8 cellular contexts compared by ENCODE assay signal in the genomic region with DNA sequence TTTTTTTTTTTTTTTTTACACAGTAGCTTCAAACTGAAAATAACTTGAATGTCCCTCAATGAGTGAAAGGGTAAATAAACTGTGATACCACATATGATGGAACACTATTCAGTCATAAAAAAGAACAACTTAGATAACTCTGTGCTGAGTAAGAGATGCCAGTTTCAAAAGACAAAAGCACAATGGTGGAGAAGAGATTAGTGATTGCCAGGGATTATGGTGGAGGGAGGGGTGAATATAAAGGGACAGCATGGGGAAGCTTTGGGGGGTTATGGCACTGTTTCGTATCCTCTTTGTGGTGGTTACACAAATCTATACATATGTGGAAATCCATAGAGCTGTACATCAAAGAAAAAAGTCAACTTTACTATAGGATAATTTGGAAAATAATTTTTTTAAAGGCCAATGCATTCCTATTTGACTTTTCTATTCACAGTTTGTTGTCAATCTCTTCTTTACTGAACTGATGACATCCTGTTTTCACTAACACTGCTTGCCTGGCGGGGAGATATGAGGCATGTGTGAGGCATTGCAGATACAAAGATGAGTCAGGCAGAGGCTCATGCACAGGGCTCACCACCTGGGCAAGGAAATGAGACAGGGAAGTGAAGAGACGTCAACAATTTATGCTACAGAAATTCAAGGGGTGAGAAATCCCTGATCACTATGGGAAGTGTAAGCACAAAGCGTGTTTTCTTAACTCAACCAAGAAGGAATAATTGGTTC.
DNase-seq lines count a peak whose midpoint lies in the region; ATAC-seq, FAIRE-seq and TF ChIP-seq lines count a peak whose summit lies in the region.

No MANE protein-coding gene starts in this region.

- no peaks in the 10 kb centered on the region for H3K9me3 Mint-ChIP-seq in activated naive CD4-positive, alpha-beta T cell treated with anti-CD3 and anti-CD28 coated beads, Interleukin-2, amount 10 ng/mL, durations not matched to agents 7 days and 5 days

- FAIRE-seq in GM18507 (lab: Jason Lieb, UNC) = no peak

- CTCF ChIA-PET in PC-9 (lab: Charles Lee) = interaction anchor here (0.6 to 1.5 kb wide), 3 partner anchors 175 to 1016 kb away, joined by 3 to 10 read pairs (median 5); no protein-coding TSS in a partner anchor
- CTCF ChIA-PET in activated naive CD4-positive, alpha-beta T cell treated with anti-CD3 and anti-CD28 coated beads, Interleukin-2, amount 10 ng/mL, durations not matched to agents 7 days and 5 days (lab: Charles Lee) = interaction anchor here (1.4 kb wide), 1 partner anchor 175 kb away, joined by 9 read pairs; no protein-coding TSS in a partner anchor
- CTCF ChIA-PET in OCI-LY7 (lab: Charles Lee; ENCODE audit: unreplicated experiment) = no interaction called here

- peak overlapping the region; percentile 19 for H3K27ac Mint-ChIP-seq in activated naive CD4-positive, alpha-beta T cell treated with anti-CD3 and anti-CD28 coated beads, Interleukin-2, amount 10 ng/mL, durations not matched to agents 7 days and 5 days

- H3K4me3 Mint-ChIP-seq in activated naive CD4-positive, alpha-beta T cell treated with anti-CD3 and anti-CD28 coated beads, Interleukin-2, amount 10 ng/mL, durations not matched to agents 7 days and 5 days = no peak overlapping the region

- H3K4me1 ChIP-seq in PC-9 (replicated peaks; ENCODE audit: insufficient read depth) (peaks cover 31% of the 10 kb centered on the region), mesodermal cell (ENCODE audit: control insufficient read depth, insufficient read depth, low read length, poor library complexity, severe bottlenecking) (peaks cover 40% of the 10 kb centered on the region), OCI-LY7 (ENCODE audit: insufficient read depth, low read length, poor library complexity, severe bottlenecking) (no peaks in the 10 kb centered on the region)

- BruUV-seq in PC-9 (replicated peaks; lab: Mats Ljungman, UMichigan) (no TSS peak), OCI-LY7 (replicated peaks; lab: Mats Ljungman, UMichigan) (no TSS peak)

- H3K4me2 ChIP-seq in PC-9 (peak overlapping the region; percentile 64), OCI-LY7 (ENCODE audit: low read length) (no peak overlapping the region)

- H3K79me2 ChIP-seq in PC-9 (ENCODE audit: low read depth) (no peaks in the 10 kb centered on the region), OCI-LY7 (ENCODE audit: insufficient read depth, low read depth, low read length) (no peaks in the 10 kb centered on the region)

- peak; percentile 3 for DNase-seq in GM18507 (ENCODE audit: extremely low spot score, insufficient read length, low read depth)
- peak; percentile 75 to 92 for DNase-seq in PC-9
- peak; percentile 48 for DNase-seq in activated naive CD4-positive, alpha-beta T cell treated with anti-CD3 and anti-CD28 coated beads, Interleukin-2, amount 10 ng/mL, durations not matched to agents 7 days and 5 days
- DNase-seq in OCI-LY7 (ENCODE audit: low spot score) = no peak
- DNase-seq in NCI-H2081 (lab: John Stamatoyannopoulos, UW) = no peak
- DNase-seq in hepatic stellate cell (ENCODE audit: low spot score) = no peak

- no peak overlapping the region for H3K4me3 ChIP-seq in PC-9
- no peak overlapping the region for H3K4me3 ChIP-seq in mesodermal cell (ENCODE audit: extremely low read depth, insufficient read depth, low read length, poor library complexity, severe bottlenecking)
- H3K4me3 ChIP-seq in OCI-LY7 (ENCODE audit: low read depth, low read length, poor library complexity, severe bottlenecking) = no peak overlapping the region

- TF ChIP-seq CTCF in PC-9 (conservative IDR thresholded peaks at IDR 0.05) (no peak), OCI-LY7 (conservative IDR thresholded peaks at IDR 0.05; ENCODE audit: low read length) (no peak)

- no peaks in the 10 kb centered on the region for H3K36me3 Mint-ChIP-seq in activated naive CD4-positive, alpha-beta T cell treated with anti-CD3 and anti-CD28 coated beads, Interleukin-2, amount 10 ng/mL, durations not matched to agents 7 days and 5 days

- H3K27me3 ChIP-seq in PC-9 (ENCODE audit: insufficient read depth, low read depth) = no peaks in the 10 kb centered on the region

- POLR2A ChIA-PET in PC-9 (lab: Charles Lee; ENCODE audit: unreplicated experiment) (interaction anchor here (0.6 to 0.7 kb wide), 2 partner anchors 228 to 691 kb away, joined by 3 to 8 read pairs; partner anchors contain the start of gene MTARC2), OCI-LY7 (lab: Charles Lee) (interaction anchor here (0.6 to 0.7 kb wide), 4 partner anchors 39 to 731 kb away, joined by 3 to 6 read pairs (median 3); no protein-coding TSS in a partner anchor)

- WGBS in mesodermal cell (ENCODE audit: insufficient coverage in 2 of 2), 2 experiments = 33 to 43% methylated on average over 1 of the region's 4 CpGs

- no peaks in the 10 kb centered on the region for H3K9me2 ChIP-seq in PC-9 (ENCODE audit: insufficient read depth)
- H3K9me2 ChIP-seq in OCI-LY7 (ENCODE audit: insufficient read depth, low read length) = no peaks in the 10 kb centered on the region

- H3K27ac ChIP-seq in PC-9 (peak overlapping the region; percentile 93), mesodermal cell (ENCODE audit: low read depth, low read length, severe bottlenecking) (peak overlapping the region; percentile 85), OCI-LY7 (ENCODE audit: low read depth, low read length, poor library complexity, severe bottlenecking) (no peak overlapping the region)

- peaks cover 23% of the 10 kb centered on the region for H3K4me1 Mint-ChIP-seq in activated naive CD4-positive, alpha-beta T cell treated with anti-CD3 and anti-CD28 coated beads, Interleukin-2, amount 10 ng/mL, durations not matched to agents 7 days and 5 days

- intact Hi-C loops in PC-9 (cut with micrococcal nuclease; ENCODE audit: unreplicated experiment) (loop anchor here (1.0 to 5.0 kb wide), 4 partner anchors 372 to 1167 kb away; partner anchors contain the start of gene RAB3GAP2), OCI-LY7 (cut with micrococcal nuclease; ENCODE audit: unreplicated experiment) (loop anchor here (10.0 kb wide), 1 partner anchor 174 kb away; no protein-coding TSS in a partner anchor)

- H3K36me3 ChIP-seq in PC-9 (ENCODE audit: low read depth) (no peaks in the 10 kb centered on the region), mesodermal cell (ENCODE audit: control insufficient read depth, insufficient read depth, low read length) (no peaks in the 10 kb centered on the region), OCI-LY7 (ENCODE audit: insufficient read depth, low read length) (no peaks in the 10 kb centered on the region)

- H2AFZ ChIP-seq in PC-9 (no peak overlapping the region), OCI-LY7 (ENCODE audit: low read length) (no peak overlapping the region)

- H3K9me3 ChIP-seq in PC-9 (ENCODE audit: insufficient read depth, low read depth) = no peaks in the 10 kb centered on the region
- no peaks in the 10 kb centered on the region for H3K9me3 ChIP-seq in mesodermal cell (ENCODE audit: control insufficient read depth, low read length)
- H3K9me3 ChIP-seq in OCI-LY7 (ENCODE audit: low read length) = no peaks in the 10 kb centered on the region

- peaks cover 33% of the 10 kb centered on the region for H3F3A ChIP-seq in PC-9 (ENCODE audit: insufficient read depth, low read depth)

- H4K20me1 ChIP-seq in PC-9 (ENCODE audit: insufficient read depth) (no peaks in the 10 kb centered on the region), OCI-LY7 (ENCODE audit: insufficient read depth, low read length) (no peaks in the 10 kb centered on the region)

- ATAC-seq in HG02852 (IDR thresholded peaks at IDR 0.05; ENCODE audit: unreplicated experiment) = peak; percentile 89

- H3K27me3 Mint-ChIP-seq in activated naive CD4-positive, alpha-beta T cell treated with anti-CD3 and anti-CD28 coated beads, Interleukin-2, amount 10 ng/mL, durations not matched to agents 7 days and 5 days = no peaks in the 10 kb centered on the region

Comparison
In these comparisons a context has a peak if more than half of its experiments do, and no peak if none do; other contexts are left out.
1. DNase-seq: peak in GM18507 (single experiment), PC-9 (2 of 2) and activated naive CD4-positive, alpha-beta T cell treated with anti-CD3 and anti-CD28 coated beads, Interleukin-2, amount 10 ng/mL, durations not matched to agents 7 days and 5 days (single experiment); none in OCI-LY7 (single experiment), NCI-H2081 (0 of 2) and hepatic stellate cell (single experiment).